In genomic region chr12:42076976-42077375, GRCh38 we compare ENCODE assay signal across 1 cellular context.
TF ChIP-seq lines count a peak whose summit lies in the region.

No MANE protein-coding gene starts in this region.

TF ChIP-seq in K562, 482 proteins besides CTCF, POLR2A, EP300 and RAD21 (continued from another document and continues in another):
- TF ChIP-seq PBX2 (CRISPR knock-in tag; IDR thresholded peaks at IDR 0.05; ENCODE audit: low read depth) (no peak), PBX2 (tag; conservative IDR thresholded peaks at IDR 0.05; ENCODE audit: low read depth) (peak; percentile 52; the same call in 1 of the 2 replicates), PTTG1 (tag; IDR thresholded peaks at IDR 0.05; ENCODE audit: low read depth) (no peak), FUS (optimal IDR thresholded peaks at IDR 0.05; ENCODE audit: low read depth, low read length) (no peak), GATAD2A (IDR thresholded peaks at IDR 0.05) (no peak), TEAD4 (IDR thresholded peaks at IDR 0.05; ENCODE audit: low read length) (peak; percentile 93), TEAD4 (CRISPR knock-in tag; IDR thresholded peaks at IDR 0.05; ENCODE audit: borderline replicate concordance) (no peak), POLR3G (IDR thresholded peaks at IDR 0.05; ENCODE audit: extremely low read depth, insufficient read length, insufficient replicate concordance) (no peak), TSHZ1 (CRISPR knock-in tag; IDR thresholded peaks at IDR 0.05) (no peak), ILK (tag; IDR thresholded peaks at IDR 0.05; ENCODE audit: borderline replicate concordance, low read depth) (no peak), SMARCA4 (IDR thresholded peaks at IDR 0.05) (peak; percentile 78), REST (CRISPR knock-in tag; IDR thresholded peaks at IDR 0.05; ENCODE audit: low read depth) (no peak), HMBOX1 (IDR thresholded peaks at IDR 0.05) (peak; percentile 67; the same call in 1 of the 2 replicates), PHB2 (IDR thresholded peaks at IDR 0.05; ENCODE audit: low read depth) (peak; percentile 55; the same call in 1 of the 2 replicates), NFATC3 (IDR thresholded peaks at IDR 0.05) (no peak), GTF2E2 (tag; IDR thresholded peaks at IDR 0.05) (no peak), TAF7 (tag; IDR thresholded peaks at IDR 0.05) (no peak), ARNT (IDR thresholded peaks at IDR 0.05) (0 out of 4 replicates have a peak, but pooled peaks of 1 of the 2 experiments have one; percentile 30), ZNF12 (CRISPR knock-in tag; IDR thresholded peaks at IDR 0.05) (no peak), MCM7 (IDR thresholded peaks at IDR 0.05) (no peak), GTF3C2 (IDR thresholded peaks at IDR 0.05; ENCODE audit: borderline replicate concordance, extremely low read depth, insufficient read length) (no peak), UBTF (IDR thresholded peaks at IDR 0.05; ENCODE audit: borderline replicate concordance in 1 of 2, low read depth in 2 of 2, low read length in 2 of 2) (no peak), RNF2 (IDR thresholded peaks at IDR 0.05) (no peak; the same call in 1 of the 2 replicates), KLF13 (tag; IDR thresholded peaks at IDR 0.05; ENCODE audit: borderline replicate concordance, low read depth) (no peak), NCOR1 (IDR thresholded peaks at IDR 0.05) (peak; percentile 87), SREBF1 (IDR thresholded peaks at IDR 0.05; ENCODE audit: borderline replicate concordance, low read depth, low read length) (no peak), POLR2AphosphoS5 (IDR thresholded peaks at IDR 0.05; ENCODE audit: control insufficient read depth, insufficient read depth, low read depth, low read length) (peak; percentile 85), BCLAF1 (IDR thresholded peaks at IDR 0.05; ENCODE audit: borderline replicate concordance in 1 of 2, control insufficient read depth in 1 of 2, low read depth in 2 of 2, low read length in 1 of 2) (no peak), CXXC5 (CRISPR knock-in tag; IDR thresholded peaks at IDR 0.05) (peak; percentile 61), ZNF232 (CRISPR knock-in tag; IDR thresholded peaks at IDR 0.05) (no peak), ZNF217 (CRISPR knock-in tag; IDR thresholded peaks at IDR 0.05) (no peak), ZC3H11A (IDR thresholded peaks at IDR 0.05; ENCODE audit: low read depth, low read length) (no peak), BRF1 (IDR thresholded peaks at IDR 0.05; ENCODE audit: borderline replicate concordance, extremely low read depth, insufficient read length) (no peak), ZKSCAN1 (IDR thresholded peaks at IDR 0.05; ENCODE audit: low read depth, low read length) (no peak), HOMEZ (CRISPR knock-in tag; IDR thresholded peaks at IDR 0.05) (no peak), TOE1 (IDR thresholded peaks at IDR 0.05; ENCODE audit: borderline replicate concordance) (no peak), TOE1 (CRISPR knock-in tag; IDR thresholded peaks at IDR 0.05; ENCODE audit: borderline replicate concordance, low read depth) (no peak), NFIC (IDR thresholded peaks at IDR 0.05) (peak; percentile 45; the same call in 1 of the 2 replicates), ZNF212 (CRISPR knock-in tag; IDR thresholded peaks at IDR 0.05) (no peak)
